20 cellular contexts compared by ENCODE assay signal in the genomic region with DNA sequence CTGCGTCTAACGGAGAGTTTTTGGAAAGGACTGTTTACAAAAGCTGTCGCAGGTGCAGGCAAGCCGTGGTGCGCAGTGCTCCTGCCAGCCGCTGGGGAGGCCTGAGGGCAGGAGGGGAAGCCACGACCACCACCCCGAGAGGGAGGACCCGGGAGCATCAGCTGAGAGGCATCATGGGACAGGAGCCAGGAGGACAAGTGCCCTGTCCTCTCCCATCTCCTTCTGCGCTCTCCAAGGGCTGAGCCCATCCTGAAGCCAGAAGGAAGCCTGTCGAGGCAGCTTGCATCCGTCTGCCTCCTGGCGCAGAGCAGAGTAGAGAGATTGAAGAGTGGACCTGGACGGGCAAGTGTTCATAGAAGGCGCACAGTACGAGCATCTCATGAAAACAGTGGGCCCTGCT.
"Had no signal": no experiment of that assay in that cellular context is flagged by ENCODE, and none has a peak within 500 bp of the region (broad histone marks: within the 10 kb centered on the region; RNA-seq: fewer than 3 reads in every experiment).

No MANE protein-coding gene starts in this region.

- H3K9me3 ChIP-seq: body of pancreas, gastrocnemius medialis, heart left ventricle, sigmoid colon, thyroid gland had no signal

- H3K36me3 ChIP-seq: gastrocnemius medialis, heart left ventricle, sigmoid colon, thyroid gland had no signal

- H3K27ac ChIP-seq: body of pancreas, gastrocnemius medialis, heart left ventricle, thyroid gland had no signal

- DNase-seq: activated CD4-positive, alpha-beta T cell treated with anti-CD3 and anti-CD28 coated beads, Interleukin-2, amount 10 ng/mL, durations not matched to agents 24 days and 14 days; activated CD8-positive, alpha-beta T cell treated with anti-CD3 and anti-CD28 coated beads for 36 hours; activated naive CD4-positive, alpha-beta T cell treated with Interleukin-2 at 50 U/mL for 16 hours; activated naive CD8-positive, alpha-beta T cell treated with anti-CD3 and anti-CD28 coated beads, Interleukin-2, amount 10 ng/mL, durations not matched to agents 7 days and 5 days; activated T-cell treated with anti-CD3 and anti-CD28 coated beads, Interleukin-2, amount 50 U/mL, for 24 hours; body of pancreas; central memory CD4-positive, alpha-beta T cell; cortex of kidney; gastrocnemius medialis; heart left ventricle; immature natural killer cell; kidney glomerular epithelial cell; mesendoderm; occipital lobe; sigmoid colon; stimulated activated CD4-positive, alpha-beta T cell treated with anti-CD3 and anti-CD28 coated beads, Interleukin-4, amount 100 ng/mL, for 24 hours; thyroid gland had no signal

- ATAC-seq: activated CD8-positive, alpha-beta T cell treated with anti-CD3 and anti-CD28 coated beads for 36 hours; body of pancreas; esophagus mucosa; gastrocnemius medialis; heart left ventricle; natural killer cell treated with Interleukin-12 subunit alpha and Interleukin-12 subunit beta and Interleukin-15 and Interleukin-18, amount 100 ng/mL, for 72 hours; stimulated activated memory B cell treated with anti-CD40 and anti-IgM and Interleukin-4, amounts not matched to agents 10 μg/mL and 1 μg/mL and 100 μg/mL, for 72 hours had no signal

- H3K4me3 ChIP-seq: body of pancreas, gastrocnemius medialis, heart left ventricle, sigmoid colon, thyroid gland had no signal

- H3K27me3 ChIP-seq: body of pancreas, gastrocnemius medialis, sigmoid colon, thyroid gland had no signal

- H3K4me1 ChIP-seq: body of pancreas, gastrocnemius medialis, heart left ventricle, sigmoid colon, thyroid gland had no signal
